In the genomic region with DNA sequence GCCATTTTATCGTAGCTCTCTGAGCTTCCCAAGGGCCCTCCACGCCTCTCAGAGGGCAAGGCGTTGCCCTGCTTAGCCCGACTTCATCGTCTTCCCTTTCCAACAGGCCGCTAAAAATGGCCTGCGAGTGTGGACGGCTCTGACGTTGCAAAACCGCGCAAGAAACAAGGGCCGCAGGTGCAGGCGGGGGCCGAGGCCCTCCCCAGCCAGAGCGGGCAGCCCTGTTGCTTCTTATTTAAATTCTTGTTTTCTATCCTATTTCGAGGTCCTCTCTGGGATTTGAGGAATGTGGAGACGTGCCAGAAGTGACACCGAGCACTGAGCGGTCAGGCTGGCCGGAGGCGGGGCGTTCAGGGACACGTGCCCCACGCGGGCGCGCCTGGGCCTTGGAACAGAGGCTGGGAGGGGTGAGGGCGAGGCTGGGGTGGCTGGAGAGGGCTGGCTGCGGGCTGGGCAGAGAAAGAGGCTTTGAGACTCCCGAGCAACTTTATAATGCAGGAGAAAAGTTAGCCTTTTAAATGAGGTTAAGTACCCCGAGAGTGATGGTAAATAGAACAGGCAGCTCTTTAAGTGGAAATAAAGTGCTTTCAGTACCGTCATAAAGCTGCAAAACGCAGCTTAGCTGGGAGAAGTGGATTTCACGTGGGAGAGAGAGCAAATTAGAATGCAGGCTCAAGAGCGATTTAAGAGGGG, we compare ENCODE assay signal across 8 cellular contexts.
DNase-seq lines count a peak whose midpoint lies in the region; ATAC-seq and TF ChIP-seq lines count a peak whose summit lies in the region.

No MANE protein-coding gene starts in this region.

- no peaks in the 10 kb centered on the region for H3K27me3 Mint-ChIP-seq in osteocyte (ENCODE audit: unreplicated experiment)

- TF ChIP-seq CTCF in adrenal gland (IDR thresholded peaks at IDR 0.05) (no peak), osteocyte (IDR thresholded peaks at IDR 0.05) (no peak)

- intact Hi-C loops in adrenal gland (cut with DNase I): no loop called here
- intact Hi-C loops in left cardiac atrium (cut with DNase I): loop anchor here in 1 of 2 donors (2.0 to 5.0 kb wide), 2 partner anchors 19 to 74 kb away; no protein-coding TSS in a partner anchor

- peak overlapping the region in 3 of 5 donors; percentile 25 to 52 (median 38) for H3K27ac ChIP-seq in adrenal gland

- DNase-seq in ELF-1 (ENCODE audit: low read depth, low spot score) (peak; percentile 89), adrenal gland (peak; percentile 88 to 93 (median 92)), left cardiac atrium (peak; percentile 86), osteocyte (ENCODE audit: extremely low spot score, unreplicated experiment) (no peak), OCI-M1 (lab: John Stamatoyannopoulos, UW) (no peak), NCI-H2196 (lab: John Stamatoyannopoulos, UW; ENCODE audit: unreplicated experiment) (no peak)
- no peak for DNase-seq in stimulated activated CD4-positive, alpha-beta T cell treated with anti-CD3 and anti-CD28 coated beads, Interleukin-1b, Interleukin-23, amount 100 ng/mL, for 48 hours

- peak overlapping the region in 2 of 4 donors; percentile 4 to 30 for H3K4me3 ChIP-seq in adrenal gland

- peaks cover 3% of the 10 kb centered on the region for H3K9me3 Mint-ChIP-seq in osteocyte (ENCODE audit: unreplicated experiment)

- WGBS in adrenal gland, 4 donors: 8 to 21% (median 9%) methylated on average over 31 to 35 of the region's 35 CpGs

- no peaks in the 10 kb centered on the region for H3K36me3 ChIP-seq in adrenal gland (replicated peaks in 1 of 2)

- no peaks in the 10 kb centered on the region for H3K36me3 Mint-ChIP-seq in osteocyte (ENCODE audit: unreplicated experiment)

- no peaks in the 10 kb centered on the region for H3K9me3 ChIP-seq in adrenal gland (replicated peaks in 1 of 3)

- peaks cover 46% of the 10 kb centered on the region for H3K4me1 Mint-ChIP-seq in osteocyte (ENCODE audit: unreplicated experiment)

- peak; percentile 98 for ATAC-seq in left cardiac atrium
- no peak for ATAC-seq in GM18517 (IDR thresholded peaks at IDR 0.05; ENCODE audit: unreplicated experiment)

- no peaks in the 10 kb centered on the region for H3K27me3 ChIP-seq in adrenal gland

- peaks cover 0 to 20% of the 10 kb centered on the region in 2 donors for H3K4me1 ChIP-seq in adrenal gland (replicated peaks in 1 of 2)

- H3K4me3 Mint-ChIP-seq in osteocyte (ENCODE audit: unreplicated experiment): peak overlapping the region; percentile 9

- TF ChIP-seq POLR2A in adrenal gland (IDR thresholded peaks at IDR 0.05): peak in 1 of 2 donors; percentile 57

- H3K27ac Mint-ChIP-seq in osteocyte (ENCODE audit: unreplicated experiment): peak overlapping the region; percentile 90

Comparison
In these comparisons a context has a peak if more than half of its experiments do, and no peak if none do; other contexts are left out.
1. DNase-seq: peak in ELF-1 (single experiment), adrenal gland (7 of 7) and left cardiac atrium (single experiment); none in osteocyte (single experiment), OCI-M1 (single experiment), stimulated activated CD4-positive, alpha-beta T cell treated with anti-CD3 and anti-CD28 coated beads, Interleukin-1b, Interleukin-23, amount 100 ng/mL, for 48 hours (single experiment) and NCI-H2196 (single experiment).